In genomic region chr13:45219938-45220375, GRCh38 we compare ENCODE assay signal across 13 cellular contexts. TPM values are rescaled to one million over a fixed set of nuclear protein-coding genes. Genes with fewer than 3 reads are reported as not detected.
DNase-seq lines count a peak whose midpoint lies in the region; ATAC-seq and TF ChIP-seq lines count a peak whose summit lies in the region.
"Had no signal": no experiment of that assay in that cellular context is flagged by ENCODE, and none has a peak within 500 bp of the region (broad histone marks: within the 10 kb centered on the region; RNA-seq: fewer than 3 reads in every experiment).

No MANE protein-coding gene starts in this region.

- CTCF ChIA-PET in PC-9 (lab: Charles Lee): no interaction called here

- H3K9me3 ChIP-seq in PC-9 (ENCODE audit: insufficient read depth, low read depth) (no peaks in the 10 kb centered on the region), gastrocnemius medialis (no peaks in the 10 kb centered on the region)
- H3K9me3 ChIP-seq: stomach had no signal

- no peak overlapping the region for H3K27ac Mint-ChIP-seq in immature natural killer cell
- no peak overlapping the region for H3K27ac Mint-ChIP-seq in stimulated activated memory B cell treated with anti-CD40 and anti-IgM and Interleukin-4, amounts not matched to agents 10 μg/mL and 1 μg/mL and 100 μg/mL, for 72 hours
- H3K27ac Mint-ChIP-seq: activated naive CD8-positive, alpha-beta T cell had no signal

- ATAC-seq in gastrocnemius medialis (no peak), HG03280 (IDR thresholded peaks at IDR 0.05; ENCODE audit: unreplicated experiment) (no peak)
- ATAC-seq in stimulated activated memory B cell treated with anti-CD40 and anti-IgM and Interleukin-4, amounts not matched to agents 10 μg/mL and 1 μg/mL and 100 μg/mL, for 72 hours: no peak
- ATAC-seq: right cardiac atrium had no signal

- no peak overlapping the region for H2AFZ ChIP-seq in PC-9

- peaks cover 0 to 2% (median 1%) of the 10 kb centered on the region in 3 donors for H3K27me3 Mint-ChIP-seq in immature natural killer cell (ENCODE audit: low read depth in 3 of 3)
- H3K27me3 Mint-ChIP-seq in stimulated activated memory B cell treated with anti-CD40 and anti-IgM and Interleukin-4, amounts not matched to agents 10 μg/mL and 1 μg/mL and 100 μg/mL, for 72 hours: no peaks in the 10 kb centered on the region
- H3K27me3 Mint-ChIP-seq: activated naive CD8-positive, alpha-beta T cell had no signal

- peak overlapping the region; percentile 20; the same call in 1 of the 2 replicates for H3K4me3 ChIP-seq in PC-9
- peak overlapping the region in 3 of 4 donors; percentile 13 to 26 (median 14) for H3K4me3 ChIP-seq in gastrocnemius medialis
- H3K4me3 ChIP-seq: stomach had no signal

- no peak for TF ChIP-seq CTCF in PC-9 (conservative IDR thresholded peaks at IDR 0.05)
- TF ChIP-seq CTCF in gastrocnemius medialis (IDR thresholded peaks at IDR 0.05 in 4 of 5, conservative IDR thresholded peaks at IDR 0.05 in 1 of 5): no peak

- H3K36me3 ChIP-seq in PC-9 (ENCODE audit: low read depth): no peaks in the 10 kb centered on the region
- H3K36me3 ChIP-seq in gastrocnemius medialis: no peaks in the 10 kb centered on the region
- H3K36me3 ChIP-seq: stomach had no signal

- no peaks in the 10 kb centered on the region for H3K27me3 ChIP-seq in PC-9 (ENCODE audit: insufficient read depth, low read depth)
- H3K27me3 ChIP-seq in gastrocnemius medialis: no peaks in the 10 kb centered on the region
- H3K27me3 ChIP-seq: stomach had no signal

- H3K9me3 Mint-ChIP-seq in immature natural killer cell: no peaks in the 10 kb centered on the region
- no peaks in the 10 kb centered on the region for H3K9me3 Mint-ChIP-seq in stimulated activated memory B cell treated with anti-CD40 and anti-IgM and Interleukin-4, amounts not matched to agents 10 μg/mL and 1 μg/mL and 100 μg/mL, for 72 hours

- H3K4me3 Mint-ChIP-seq in immature natural killer cell: no peak overlapping the region
- no peak overlapping the region for H3K4me3 Mint-ChIP-seq in stimulated activated memory B cell treated with anti-CD40 and anti-IgM and Interleukin-4, amounts not matched to agents 10 μg/mL and 1 μg/mL and 100 μg/mL, for 72 hours
- H3K4me3 Mint-ChIP-seq: activated naive CD8-positive, alpha-beta T cell had no signal

- H3K4me2 ChIP-seq in PC-9: peak overlapping the region; percentile 63

- H3K9me2 ChIP-seq in PC-9 (ENCODE audit: insufficient read depth): no peaks in the 10 kb centered on the region

- peaks cover 36% of the 10 kb centered on the region for H3K4me1 ChIP-seq in PC-9 (replicated peaks; ENCODE audit: insufficient read depth)
- peaks cover 19 to 29% of the 10 kb centered on the region in 2 donors for H3K4me1 ChIP-seq in gastrocnemius medialis

- DNase-seq in HCEC 1CT (peak; percentile 90), PC-9 (peak; percentile 55 to 100), epithelial cell of prostate (ENCODE audit: low read depth, low spot score) (peak; percentile 99), gastrocnemius medialis (no peak), immature natural killer cell (no peak), NCI-H1694 treated with DMSO at 0.1 percent for 48 hours (lab: John Stamatoyannopoulos, UW) (no peak)
- DNase-seq: hippocampal formation, NCI-H187, right cardiac atrium, stomach had no signal

- intact Hi-C loops in PC-9 (cut with micrococcal nuclease; ENCODE audit: unreplicated experiment) (loop anchor here (2.0 kb wide), 2 partner anchors 13 to 57 kb away; no protein-coding TSS in a partner anchor), gastrocnemius medialis (cut with DNase I; ENCODE audit: low total_unique reads) (no loop called here)

- POLR2A ChIA-PET in PC-9 (lab: Charles Lee; ENCODE audit: unreplicated experiment): interaction anchor here (0.6 kb wide), 3 partner anchors 8 to 22 kb away, joined by 4 to 18 read pairs (median 5); no protein-coding TSS in a partner anchor

- no TSS peak for BruUV-seq in PC-9 (replicated peaks; lab: Mats Ljungman, UMichigan)

- peaks cover 22% of the 10 kb centered on the region for H3F3A ChIP-seq in PC-9 (ENCODE audit: insufficient read depth, low read depth)

- H4K20me1 ChIP-seq in PC-9 (ENCODE audit: insufficient read depth): no peaks in the 10 kb centered on the region

- peaks cover 0 to 3% (median 3%) of the 10 kb centered on the region in 3 donors for H3K36me3 Mint-ChIP-seq in immature natural killer cell
- H3K36me3 Mint-ChIP-seq in stimulated activated memory B cell treated with anti-CD40 and anti-IgM and Interleukin-4, amounts not matched to agents 10 μg/mL and 1 μg/mL and 100 μg/mL, for 72 hours: peaks cover 30% of the 10 kb centered on the region

- peaks cover 3 to 24% of the 10 kb centered on the region in 2 donors for H3K4me1 Mint-ChIP-seq in immature natural killer cell
- H3K4me1 Mint-ChIP-seq in stimulated activated memory B cell treated with anti-CD40 and anti-IgM and Interleukin-4, amounts not matched to agents 10 μg/mL and 1 μg/mL and 100 μg/mL, for 72 hours: peaks cover 14% of the 10 kb centered on the region

- H3K27ac ChIP-seq in PC-9: peak overlapping the region; percentile 82
- H3K27ac ChIP-seq in epithelial cell of prostate: peak overlapping the region; percentile 89
- H3K27ac ChIP-seq in gastrocnemius medialis: peak overlapping the region; percentile 22 to 77 (median 72)

- peaks cover 39% of the 10 kb centered on the region for H3K79me2 ChIP-seq in PC-9 (ENCODE audit: low read depth)

- no peak for TF ChIP-seq POLR2A in gastrocnemius medialis (IDR thresholded peaks at IDR 0.05)

- in situ Hi-C loops in gastrocnemius medialis (cut with MboI; ENCODE audit: low sequenced_read_pairs in 4 of 4): no loop called here

RNA-seq across cellular contexts. Expression of gene KCTD4, which starts 19.1 kb away (rescaled TPM):
- not detected in 2 replicates for total RNA-seq in PC-9 (2021)
- total RNA-seq in gastrocnemius medialis: not detected
- under 1 TPM in 1 of 3 donors, not detected in 2; 0.20 TPM for polyA plus RNA-seq in immature natural killer cell
- total RNA-seq: stomach had no signal

Comparison
In these comparisons a context has a peak if more than half of its experiments do, and no peak if none do; other contexts are left out.
1. DNase-seq: peak in HCEC 1CT (single experiment), PC-9 (2 of 2) and epithelial cell of prostate (single experiment); none in gastrocnemius medialis (0 of 2), immature natural killer cell (0 of 3) and NCI-H1694 treated with DMSO at 0.1 percent for 48 hours (single experiment).
2. Peak in every context shown above with its lines, with median percentiles within 50 percentile points of each other: H3K27ac ChIP-seq.